8 cellular contexts compared by ENCODE assay signal in the genomic region with DNA sequence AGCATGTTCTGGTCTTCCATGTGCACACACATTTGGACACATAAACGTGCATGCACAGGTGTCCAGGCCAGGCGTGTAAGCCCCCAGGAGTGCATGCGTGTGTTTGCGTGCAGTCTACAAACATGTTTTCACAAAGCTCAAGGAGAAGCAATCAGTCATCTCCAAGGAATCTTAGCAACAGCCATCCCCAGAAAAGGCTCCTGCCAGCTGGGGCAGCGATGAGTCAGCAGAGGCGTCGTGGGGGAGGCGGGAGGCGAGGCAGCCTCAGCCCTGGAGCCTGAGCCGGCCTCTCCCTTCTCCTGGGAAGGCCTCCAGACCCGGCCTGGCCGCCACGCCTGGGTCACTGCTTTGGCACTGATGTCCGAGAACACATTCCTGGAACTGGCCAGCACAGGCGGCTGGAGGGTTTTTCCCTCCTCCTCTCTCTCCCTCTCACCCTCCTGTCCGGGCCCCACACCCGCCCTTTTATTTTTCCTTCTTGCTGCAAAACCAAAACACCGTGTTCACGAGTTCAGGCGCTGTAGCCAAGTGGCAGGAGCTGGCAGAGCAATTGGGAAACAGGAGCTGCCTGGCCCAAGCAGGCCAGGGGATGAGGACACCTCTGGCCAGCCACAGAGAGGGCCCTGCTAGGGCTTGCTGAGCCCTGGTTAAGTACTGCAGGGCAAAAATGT.
DNase-seq lines count a peak whose midpoint lies in the region; ATAC-seq and TF ChIP-seq lines count a peak whose summit lies in the region.

No MANE protein-coding gene starts in this region.

- H3K36me3 ChIP-seq in naive thymus-derived CD4-positive, alpha-beta T cell (ENCODE audit: control insufficient read depth in 2 of 3, insufficient read depth in 3 of 3, low read length in 3 of 3): no peaks in the 10 kb centered on the region

- H3K27ac ChIP-seq in naive thymus-derived CD4-positive, alpha-beta T cell (ENCODE audit: low read depth, low read length): no peak overlapping the region

- CTCF ChIA-PET in naive thymus-derived CD4-positive, alpha-beta T cell (lab: Charles Lee): interaction anchor here (0.8 to 4.9 kb wide), 10 partner anchors 24 to 149 kb away, joined by 3 to 21 read pairs (median 3); no protein-coding TSS in a partner anchor

- peaks cover 0 to 27% of the 10 kb centered on the region in 2 donors for H3K4me1 ChIP-seq in naive thymus-derived CD4-positive, alpha-beta T cell (ENCODE audit: control insufficient read depth in 2 of 2, insufficient read depth in 2 of 2, low read length in 2 of 2)

- peaks cover 0 to 1% (median 0%) of the 10 kb centered on the region in 11 donors for H3K9me3 Mint-ChIP-seq in naive thymus-derived CD4-positive, alpha-beta T cell

- H3K4me1 Mint-ChIP-seq in naive thymus-derived CD4-positive, alpha-beta T cell: peaks cover 12 to 65% (median 55%) of the 10 kb centered on the region in 7 donors

- no peak; the same call in 1 of the 2 replicates for TF ChIP-seq RAD21 in Ishikawa (IDR thresholded peaks at IDR 0.05; ENCODE audit: low read depth)

- peaks cover 0 to 1% (median 0%) of the 10 kb centered on the region in 5 donors for H3K27me3 Mint-ChIP-seq in naive thymus-derived CD4-positive, alpha-beta T cell

- no peaks in the 10 kb centered on the region for H3K36me3 Mint-ChIP-seq in naive thymus-derived CD4-positive, alpha-beta T cell

- H3K27me3 ChIP-seq in naive thymus-derived CD4-positive, alpha-beta T cell (ENCODE audit: control insufficient read depth in 2 of 2, insufficient read depth in 2 of 2, low read length in 2 of 2): no peaks in the 10 kb centered on the region

- ATAC-seq in naive thymus-derived CD4-positive, alpha-beta T cell: no peak
- no peak for ATAC-seq in GM18868 (IDR thresholded peaks at IDR 0.05; ENCODE audit: unreplicated experiment)
- no peak for ATAC-seq in GM18517 (IDR thresholded peaks at IDR 0.05; ENCODE audit: unreplicated experiment)

- DNase-seq in DMS153 (lab: John Stamatoyannopoulos, UW) (peak; percentile 35), T1000 (lab: John Stamatoyannopoulos, UW) (peak; percentile 91), fibroblast of gingiva (ENCODE audit: low read depth) (peak; percentile 100), myocyte (ENCODE audit: low read depth) (peak; percentile 99)
- no peak for DNase-seq in naive thymus-derived CD4-positive, alpha-beta T cell

- intact Hi-C loops in naive thymus-derived CD4-positive, alpha-beta T cell (cut with micrococcal nuclease): no loop called here

- peak; percentile 84; the same call in 1 of the 2 replicates for TF ChIP-seq EP300 in Ishikawa (IDR thresholded peaks at IDR 0.05; ENCODE audit: borderline replicate concordance)

- no peak overlapping the region for H3K4me3 ChIP-seq in naive thymus-derived CD4-positive, alpha-beta T cell (ENCODE audit: low read length)

- H3K9me3 ChIP-seq in naive thymus-derived CD4-positive, alpha-beta T cell (ENCODE audit: control insufficient read depth in 2 of 3, low read length in 3 of 3): no peaks in the 10 kb centered on the region

- POLR2A ChIA-PET in naive thymus-derived CD4-positive, alpha-beta T cell (lab: Charles Lee): interaction anchor here (0.6 to 2.4 kb wide), 6 partner anchors 11 to 1987 kb away, joined by 3 to 12 read pairs (median 4); no protein-coding TSS in a partner anchor

- peak overlapping the region in 5 of 10 donors; percentile 27 to 56 (median 27) for H3K4me3 Mint-ChIP-seq in naive thymus-derived CD4-positive, alpha-beta T cell

- peak overlapping the region in 1 of 9 donors; percentile 40 for H3K27ac Mint-ChIP-seq in naive thymus-derived CD4-positive, alpha-beta T cell

TF ChIP-seq in Ishikawa, 13 proteins besides CTCF, POLR2A, EP300 and RAD21:
- TF ChIP-seq CREB1 (IDR thresholded peaks at IDR 0.05; ENCODE audit: low read depth) (no peak), CEBPB (IDR thresholded peaks at IDR 0.05) (peak; percentile 43; the same call in 1 of the 2 replicates), FOXM1 (IDR thresholded peaks at IDR 0.05; ENCODE audit: borderline replicate concordance, low read depth) (peak; percentile 82), NFIC (IDR thresholded peaks at IDR 0.05) (peak; percentile 85), ZBTB7A (IDR thresholded peaks at IDR 0.05; ENCODE audit: low read depth) (no peak), TAF1 (IDR thresholded peaks at IDR 0.05; ENCODE audit: low read depth) (peak; percentile 51), EGR1 (IDR thresholded peaks at IDR 0.05) (peak; percentile 24; the same call in 1 of the 2 replicates), TEAD4 (IDR thresholded peaks at IDR 0.05) (peak; percentile 77), YY1 (IDR thresholded peaks at IDR 0.05; ENCODE audit: low read depth) (peak; percentile 64; the same call in 1 of the 2 replicates), TCF12 (IDR thresholded peaks at IDR 0.05; ENCODE audit: low read depth) (peak; percentile 95)
- TF ChIP-seq, protein P1, sequence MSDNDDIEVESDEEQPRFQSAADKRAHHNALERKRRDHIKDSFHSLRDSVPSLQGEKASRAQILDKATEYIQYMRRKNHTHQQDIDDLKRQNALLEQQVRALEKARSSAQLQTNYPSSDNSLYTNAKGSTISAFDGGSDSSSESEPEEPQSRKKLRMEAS (IDR thresholded peaks at IDR 0.05): peak; percentile 84
- TF ChIP-seq, protein P2, sequence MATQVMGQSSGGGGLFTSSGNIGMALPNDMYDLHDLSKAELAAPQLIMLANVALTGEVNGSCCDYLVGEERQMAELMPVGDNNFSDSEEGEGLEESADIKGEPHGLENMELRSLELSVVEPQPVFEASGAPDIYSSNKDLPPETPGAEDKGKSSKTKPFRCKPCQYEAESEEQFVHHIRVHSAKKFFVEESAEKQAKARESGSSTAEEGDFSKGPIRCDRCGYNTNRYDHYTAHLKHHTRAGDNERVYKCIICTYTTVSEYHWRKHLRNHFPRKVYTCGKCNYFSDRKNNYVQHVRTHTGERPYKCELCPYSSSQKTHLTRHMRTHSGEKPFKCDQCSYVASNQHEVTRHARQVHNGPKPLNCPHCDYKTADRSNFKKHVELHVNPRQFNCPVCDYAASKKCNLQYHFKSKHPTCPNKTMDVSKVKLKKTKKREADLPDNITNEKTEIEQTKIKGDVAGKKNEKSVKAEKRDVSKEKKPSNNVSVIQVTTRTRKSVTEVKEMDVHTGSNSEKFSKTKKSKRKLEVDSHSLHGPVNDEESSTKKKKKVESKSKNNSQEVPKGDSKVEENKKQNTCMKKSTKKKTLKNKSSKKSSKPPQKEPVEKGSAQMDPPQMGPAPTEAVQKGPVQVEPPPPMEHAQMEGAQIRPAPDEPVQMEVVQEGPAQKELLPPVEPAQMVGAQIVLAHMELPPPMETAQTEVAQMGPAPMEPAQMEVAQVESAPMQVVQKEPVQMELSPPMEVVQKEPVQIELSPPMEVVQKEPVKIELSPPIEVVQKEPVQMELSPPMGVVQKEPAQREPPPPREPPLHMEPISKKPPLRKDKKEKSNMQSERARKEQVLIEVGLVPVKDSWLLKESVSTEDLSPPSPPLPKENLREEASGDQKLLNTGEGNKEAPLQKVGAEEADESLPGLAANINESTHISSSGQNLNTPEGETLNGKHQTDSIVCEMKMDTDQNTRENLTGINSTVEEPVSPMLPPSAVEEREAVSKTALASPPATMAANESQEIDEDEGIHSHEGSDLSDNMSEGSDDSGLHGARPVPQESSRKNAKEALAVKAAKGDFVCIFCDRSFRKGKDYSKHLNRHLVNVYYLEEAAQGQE (IDR thresholded peaks at IDR 0.05; ENCODE audit: low read depth): peak; percentile 51; the same call in 1 of the 2 replicates
- TF ChIP-seq, protein P3, sequence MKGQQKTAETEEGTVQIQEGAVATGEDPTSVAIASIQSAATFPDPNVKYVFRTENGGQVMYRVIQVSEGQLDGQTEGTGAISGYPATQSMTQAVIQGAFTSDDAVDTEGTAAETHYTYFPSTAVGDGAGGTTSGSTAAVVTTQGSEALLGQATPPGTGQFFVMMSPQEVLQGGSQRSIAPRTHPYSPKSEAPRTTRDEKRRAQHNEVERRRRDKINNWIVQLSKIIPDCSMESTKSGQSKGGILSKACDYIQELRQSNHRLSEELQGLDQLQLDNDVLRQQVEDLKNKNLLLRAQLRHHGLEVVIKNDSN (IDR thresholded peaks at IDR 0.05): peak; percentile 39; the same call in 1 of the 2 replicates

Comparison
In these comparisons a context has a peak if more than half of its experiments do, and no peak if none do; other contexts are left out.
1. DNase-seq: peak in DMS153 (single experiment), T1000 (single experiment), fibroblast of gingiva (single experiment) and myocyte (single experiment); none in naive thymus-derived CD4-positive, alpha-beta T cell (0 of 9).